8 cellular contexts compared by ENCODE assay signal in the genomic region with DNA sequence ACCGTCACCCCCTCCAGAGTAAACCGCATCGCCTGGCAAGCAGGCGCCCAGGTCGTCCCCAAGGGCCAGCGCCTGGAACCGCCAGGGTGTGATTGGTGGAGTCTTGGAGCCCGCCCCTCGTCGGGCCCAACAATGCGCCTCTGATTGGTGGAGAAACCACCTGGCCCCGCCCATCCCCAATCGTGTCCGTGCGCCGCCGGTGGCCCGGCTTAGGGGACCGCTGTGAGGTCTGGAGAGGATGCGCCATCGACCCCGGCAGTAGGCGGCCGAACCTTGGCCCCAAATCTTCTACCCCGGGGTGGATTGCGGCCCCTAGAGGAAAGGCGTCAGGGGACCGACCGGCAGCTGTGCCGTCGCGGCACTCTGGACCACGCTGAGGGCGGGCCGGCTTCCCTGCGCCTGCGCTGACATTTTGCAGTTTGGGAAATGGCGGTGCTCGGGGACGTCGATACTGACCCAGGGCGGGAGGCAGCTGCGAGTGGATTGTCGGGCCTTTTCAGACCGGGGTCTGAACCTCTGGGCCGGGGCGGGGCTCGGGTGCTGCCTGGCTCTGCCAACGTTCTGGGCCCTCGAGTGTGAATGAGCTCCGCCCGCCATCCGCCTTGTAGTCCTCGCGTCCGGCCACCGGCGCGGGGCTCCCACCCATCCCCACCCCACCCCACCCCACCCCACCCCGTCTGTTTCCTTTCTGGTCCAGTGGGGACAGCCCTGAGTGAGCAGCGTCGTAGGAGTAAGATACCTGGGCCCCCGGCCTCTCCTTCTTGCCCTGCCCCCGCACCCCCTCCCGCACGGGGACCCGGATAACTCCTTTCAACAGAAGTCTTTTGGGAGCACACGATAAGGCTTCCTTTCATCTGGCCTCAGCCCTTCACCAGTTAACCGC. TPM values are rescaled to one million over a fixed set of nuclear protein-coding genes. Genes with fewer than 3 reads are reported as not detected.
DNase-seq lines count a peak whose midpoint lies in the region; FAIRE-seq and TF ChIP-seq lines count a peak whose summit lies in the region.

No MANE protein-coding gene starts in this region.

- in situ Hi-C loops in G401 (cut with HindIII; ENCODE audit: low sequenced_read_pairs), result loop anchor here (25.0 kb wide), 1 partner anchor 138 kb away; no protein-coding TSS in a partner anchor

- H3K4me1 ChIP-seq in neutrophil (ENCODE audit: control insufficient read depth in 1 of 2, insufficient read depth in 1 of 2, low read depth in 1 of 2, low read length in 1 of 2), result peaks cover 18 to 25% of the 10 kb centered on the region in 2 experiments

- FAIRE-seq in H54 (lab: Jason Lieb, UNC), result no peak

- DNase-seq in G401 (ENCODE audit: low spot score) (peak; percentile 97), H54 (ENCODE audit: insufficient read length, low spot score) (no peak), MG63 (peak; percentile 91), SHP77 treated with DMSO at 0.1 percent for 48 hours (lab: John Stamatoyannopoulos, UW) (peak; percentile 85), foreskin melanocyte (peak; percentile 85), superior temporal gyrus (ENCODE audit: extremely low spot score) (peak; percentile 98)
- peak; percentile 74 to 84 (median 80) for DNase-seq in activated naive CD4-positive, alpha-beta T cell (lab: John Stamatoyannopoulos, UW)

- no peaks in the 10 kb centered on the region for H3K9me3 ChIP-seq in MG63
- H3K9me3 ChIP-seq in neutrophil, result no peaks in the 10 kb centered on the region

- peak; percentile 39; the same call in 1 of the 2 replicates for TF ChIP-seq POLR2A in H54 (IDR thresholded peaks at IDR 0.05; ENCODE audit: low read depth, low read length)

- peak; percentile 78 for TF ChIP-seq CTCF in neutrophil (IDR thresholded peaks at IDR 0.05)

- peak overlapping the region; percentile 72 for H3K27ac ChIP-seq in neutrophil

- H3K36me3 ChIP-seq in MG63 (peaks cover 35% of the 10 kb centered on the region), neutrophil (peaks cover 6% of the 10 kb centered on the region)

- H3K4me3 ChIP-seq in MG63 (peak overlapping the region; percentile 80), neutrophil (ENCODE audit: low read depth in 1 of 2, low read length in 1 of 2) (peak overlapping the region; percentile 92 to 94)

- no peaks in the 10 kb centered on the region for H3K27me3 ChIP-seq in MG63
- no peaks in the 10 kb centered on the region for H3K27me3 ChIP-seq in neutrophil

RNA-seq across cellular contexts. Expression of a gene that starts 34.2 kb away (rescaled TPM):
- 51.9 and 70.1 TPM in 2 replicates for total RNA-seq in G401 (2014; rRNA removed; shearing (Covaris generic))
- total RNA-seq in MG63 (2014; rRNA removed; shearing (Covaris generic); ENCODE audit: low replicate concordance), result 70.3 and 127 TPM in 2 replicates
